ENCODE assay signal across 8 cellular contexts in genomic region chr11:134124660-134125451, GRCh38. TPM values are rescaled to one million over a fixed set of nuclear protein-coding genes. Genes with fewer than 3 reads are reported as not detected.
DNase-seq lines count a peak whose midpoint lies in the region; ATAC-seq lines count a peak whose summit lies in the region.

No MANE protein-coding gene starts in this region.

- no peak for ATAC-seq in naive B cell (ENCODE audit: low read depth in 2 of 2)
- ATAC-seq in aorta (ENCODE audit: low FRiP score): peak; percentile 69

- peaks cover 11 to 21% (median 17%) of the 10 kb centered on the region in 3 donors for H3K4me1 Mint-ChIP-seq in naive B cell

- peak overlapping the region in 1 of 6 donors; percentile 74 for H3K27ac Mint-ChIP-seq in naive B cell

- WGBS in aorta, 2 donors: 3 to 4% methylated on average over 48 to 54 of the region's 54 CpGs

- H3K27me3 ChIP-seq in aorta (ENCODE audit: control insufficient read depth in 1 of 2, insufficient read depth in 2 of 2, low read length in 1 of 2) (no peaks in the 10 kb centered on the region), SJCRH30 (no peaks in the 10 kb centered on the region)

- peak; percentile 29 for DNase-seq in stimulated activated CD4-positive, alpha-beta T cell treated with anti-CD3 and anti-CD28 coated beads, Interleukin-15, amount 100 ng/mL, for 24 hours
- DNase-seq in stimulated activated CD4-positive, alpha-beta T cell treated with anti-CD3 and anti-CD28 coated beads, Interleukin-4, amount 100 ng/mL, for 1 hour: no peak
- DNase-seq in fibroblast of gingiva (ENCODE audit: low read depth) (peak; percentile 48), naive B cell (peak; percentile 7), aorta (peak; percentile 57 to 85), SJCRH30 (no peak), HuH-7 (ENCODE audit: low spot score) (no peak)
- DNase-seq in activated CD4-positive, alpha-beta T cell treated with anti-CD3 and anti-CD28 coated beads for 1 hour: no peak

- peaks cover 0 to 7% (median 0%) of the 10 kb centered on the region in 7 donors for H3K9me3 Mint-ChIP-seq in naive B cell

- H3K36me3 Mint-ChIP-seq in naive B cell: peaks cover 7 to 13% of the 10 kb centered on the region in 2 donors

- peak overlapping the region in 2 of 8 donors; percentile 26 to 63 for H3K4me3 Mint-ChIP-seq in naive B cell

- peak overlapping the region; percentile 2 to 85 for H3K27ac ChIP-seq in aorta (ENCODE audit: low read depth in 1 of 2, low read length in 2 of 2)
- H3K27ac ChIP-seq in SJCRH30: no peak overlapping the region

- H3K4me1 ChIP-seq in aorta (ENCODE audit: control insufficient read depth in 1 of 2, insufficient read depth in 2 of 2, low read length in 2 of 2): peaks cover 3 to 8% of the 10 kb centered on the region in 2 donors
- H3K4me1 ChIP-seq in SJCRH30: peaks cover 19% of the 10 kb centered on the region

- peaks cover 17 to 39% (median 21%) of the 10 kb centered on the region in 3 donors for H3K27me3 Mint-ChIP-seq in naive B cell

- H3K36me3 ChIP-seq in aorta (ENCODE audit: control insufficient read depth in 1 of 2, insufficient read depth in 2 of 2, low read length in 1 of 2): no peaks in the 10 kb centered on the region
- peaks cover 19% of the 10 kb centered on the region; the same call in 1 of the 2 replicates for H3K36me3 ChIP-seq in SJCRH30

- intact Hi-C loops in aorta (cut with DNase I): loop anchor here (2.0 kb wide), 1 partner anchor 54 kb away; no protein-coding TSS in a partner anchor

- peak overlapping the region; percentile 23 to 31 for H3K4me3 ChIP-seq in aorta (ENCODE audit: low read length in 2 of 2)
- no peak overlapping the region for H3K4me3 ChIP-seq in SJCRH30

- H3K9me3 ChIP-seq in aorta (ENCODE audit: control insufficient read depth, low read length): no peaks in the 10 kb centered on the region
- no peaks in the 10 kb centered on the region for H3K9me3 ChIP-seq in SJCRH30 (replicated peaks)

RNA-seq across cellular contexts. Expression of gene JAM3, which starts 56.0 kb away (rescaled TPM):
- polyA plus RNA-seq in naive B cell (ENCODE audit: low read depth in 6 of 6) (10 to 100 TPM in 1 of 6 donors, 1 to 10 TPM in 5; 5.3 to 10.6 (median 6.5) TPM), aorta (10 to 100 TPM; 22.2 to 56.8 TPM)
- total RNA-seq in aorta: 100 to 1,000 TPM in 1 of 2 donors, 10 to 100 TPM in 1; 94.9 to 102 TPM
- 152 and 155 TPM in 2 replicates for total RNA-seq in SJCRH30 (2014; rRNA removed; shearing (Covaris generic))

Comparison
In these comparisons a context has a peak if more than half of its experiments do, and no peak if none do; other contexts are left out.
1. DNase-seq: peak in stimulated activated CD4-positive, alpha-beta T cell treated with anti-CD3 and anti-CD28 coated beads, Interleukin-15, amount 100 ng/mL, for 24 hours (single experiment), fibroblast of gingiva (single experiment), naive B cell (single experiment) and aorta (2 of 2); none in stimulated activated CD4-positive, alpha-beta T cell treated with anti-CD3 and anti-CD28 coated beads, Interleukin-4, amount 100 ng/mL, for 1 hour (single experiment), SJCRH30 (0 of 2), HuH-7 (single experiment) and activated CD4-positive, alpha-beta T cell treated with anti-CD3 and anti-CD28 coated beads for 1 hour (single experiment).